Comparison of ENCODE assay signal across 9 cellular contexts in the genomic region with DNA sequence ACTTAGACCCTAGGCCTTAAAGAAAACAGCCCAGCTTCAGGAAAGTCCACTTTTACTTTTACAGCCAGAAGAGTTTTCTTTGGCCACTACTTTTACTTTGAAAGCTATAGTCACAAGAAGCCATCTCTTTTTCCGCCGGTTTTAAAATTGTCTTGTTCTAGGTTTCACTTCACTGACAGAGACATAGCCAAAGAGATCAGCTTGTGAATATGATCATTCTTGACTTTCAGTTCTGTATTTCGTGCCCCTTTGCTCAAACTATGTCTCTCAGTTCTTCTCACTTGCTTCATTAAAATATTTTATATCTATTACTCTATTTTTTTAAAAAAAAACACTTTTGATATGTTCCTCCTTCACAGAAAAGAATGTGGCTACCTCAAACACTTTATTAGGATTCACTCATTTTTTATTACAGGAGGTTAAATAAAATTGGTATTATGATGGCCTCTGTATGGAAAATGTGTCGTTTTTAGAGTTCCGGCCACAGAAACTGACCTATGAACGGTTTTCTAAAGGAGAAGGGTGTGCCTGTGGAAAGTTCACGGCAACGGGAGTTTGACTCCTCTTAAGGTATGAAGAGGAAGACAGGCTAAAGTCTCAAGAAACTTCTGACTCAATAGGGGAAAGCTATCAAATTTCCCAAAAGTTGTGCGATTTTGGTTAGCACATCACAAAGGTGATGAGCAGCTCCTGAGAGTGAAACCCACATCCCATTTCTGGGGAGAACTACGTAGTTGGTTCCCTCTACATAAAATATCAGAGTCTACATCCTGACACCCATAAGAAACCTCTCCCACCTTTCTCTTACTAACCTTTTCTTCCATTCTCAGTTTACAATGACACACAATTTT. TPM values are rescaled to one million over a fixed set of nuclear protein-coding genes. Genes with fewer than 3 reads are reported as not detected.
A peak's percentile ranks its signal among the peaks of the same experiment; 100 is the strongest.
DNase-seq lines count a peak whose midpoint lies in the region; ATAC-seq, FAIRE-seq and TF ChIP-seq lines count a peak whose summit lies in the region.
"Had no signal": no experiment of that assay in that cellular context is flagged by ENCODE, and none has a peak within 500 bp of the region (broad histone marks: within the 10 kb centered on the region; RNA-seq: fewer than 3 reads in every experiment).

No MANE protein-coding gene starts in this region.

- H3K4me3 Mint-ChIP-seq in activated CD4-positive, alpha-beta memory T cell treated with anti-CD3 and anti-CD28 coated beads for 36 hours, result peak overlapping the region; percentile 77

- H3K27ac ChIP-seq in BLaER1 treated with 17β-estradiol and CSF1 and Interleukin-3, amounts not matched to agents 10 nM and 100 nM, result no peak overlapping the region
- peak overlapping the region in 1 of 4 donors; percentile 68 for H3K27ac ChIP-seq in tibial nerve
- H3K27ac ChIP-seq: neutrophil had no signal

- CTCF ChIA-PET in activated CD4-positive, alpha-beta memory T cell treated with anti-CD3 and anti-CD28 coated beads for 36 hours (lab: Charles Lee), result interaction anchor here (0.9 to 3.8 kb wide), 8 partner anchors 24 to 264 kb away, joined by 3 to 44 read pairs (median 8); a partner anchor contains a TSS

- POLR2A ChIA-PET in activated CD4-positive, alpha-beta memory T cell treated with anti-CD3 and anti-CD28 coated beads for 36 hours (lab: Charles Lee), result interaction anchor here (1.0 to 4.1 kb wide), 9 partner anchors 10 to 280 kb away, joined by 3 to 41 read pairs (median 7); a partner anchor contains a TSS

- H3K27me3 Mint-ChIP-seq in activated CD4-positive, alpha-beta memory T cell treated with anti-CD3 and anti-CD28 coated beads for 36 hours, result peaks cover 8% of the 10 kb centered on the region

- H3K4me2 ChIP-seq in BLaER1 treated with 17β-estradiol and CSF1 and Interleukin-3, amounts not matched to agents 10 nM and 100 nM, result peak overlapping the region; percentile 2 to 100 (median 28); a peak in 17 of 22 replicates

- peaks cover 0 to 10% (median 7%) of the 10 kb centered on the region in 11 experiments; a peak in 12 of 22 replicates for H3K9me3 ChIP-seq in BLaER1 treated with 17β-estradiol and CSF1 and Interleukin-3, amounts not matched to agents 10 nM and 100 nM (replicated peaks in 1 of 11)
- no peaks in the 10 kb centered on the region for H3K9me3 ChIP-seq in tibial nerve
- H3K9me3 ChIP-seq: neutrophil had no signal

- no peak for FAIRE-seq in D721Med (lab: Jason Lieb, UNC)

- no peak for TF ChIP-seq EP300 in tibial nerve (IDR thresholded peaks at IDR 0.05)

- no peak for TF ChIP-seq CTCF in tibial nerve (IDR thresholded peaks at IDR 0.05)
- no peak for TF ChIP-seq CTCF in D721Med (IDR thresholded peaks at IDR 0.05; ENCODE audit: insufficient read depth, missing control alignments)

- peaks cover 0 to 21% (median 16%) of the 10 kb centered on the region in 11 experiments; a peak in 16 of 22 replicates for H4K20me1 ChIP-seq in BLaER1 treated with 17β-estradiol and CSF1 and Interleukin-3, amounts not matched to agents 10 nM and 100 nM

- H3K27me3 ChIP-seq in BLaER1 treated with 17β-estradiol and CSF1 and Interleukin-3, amounts not matched to agents 10 nM and 100 nM, result peaks cover 36 to 61% (median 48%) of the 10 kb centered on the region in 11 experiments
- peaks cover 0 to 43% of the 10 kb centered on the region in 2 donors for H3K27me3 ChIP-seq in tibial nerve

- DNase-seq in activated CD4-positive, alpha-beta memory T cell treated with anti-CD3 and anti-CD28 coated beads for 36 hours, result peak; percentile 50
- DNase-seq in tibial nerve (ENCODE audit: low spot score in 2 of 2), result no peak
- no peak for DNase-seq in sciatic nerve (ENCODE audit: low spot score)
- no peak for DNase-seq in D721Med (ENCODE audit: insufficient read length, low spot score)
- no peak for DNase-seq in foreskin melanocyte

- no peaks in the 10 kb centered on the region for H3K36me3 ChIP-seq in BLaER1 treated with 17β-estradiol and CSF1 and Interleukin-3, amounts not matched to agents 10 nM and 100 nM
- no peaks in the 10 kb centered on the region for H3K36me3 ChIP-seq in tibial nerve
- H3K36me3 ChIP-seq: neutrophil had no signal

- H3K4me1 Mint-ChIP-seq in activated CD4-positive, alpha-beta memory T cell treated with anti-CD3 and anti-CD28 coated beads for 36 hours (ENCODE audit: low read depth), result peaks cover 50% of the 10 kb centered on the region

- intact Hi-C loops in activated CD4-positive, alpha-beta memory T cell treated with anti-CD3 and anti-CD28 coated beads for 36 hours (cut with micrococcal nuclease), result loop anchor here (1.0 to 5.0 kb wide), 11 partner anchors 7 to 848 kb away; a partner anchor contains a TSS
- intact Hi-C loops in sciatic nerve (cut with DNase I), result no loop called here

- 0 out of 20 replicates have a peak overlapping the region, but pooled peaks of 1 of the 10 experiments have one; percentile 24 for H3K4me3 ChIP-seq in BLaER1 treated with 17β-estradiol and CSF1 and Interleukin-3, amounts not matched to agents 10 nM and 100 nM
- H3K4me3 ChIP-seq in tibial nerve, result peak overlapping the region in 3 of 4 donors; percentile 9 to 74 (median 73)

- peaks cover 17 to 48% (median 25%) of the 10 kb centered on the region in 10 experiments for H3K4me1 ChIP-seq in BLaER1 treated with 17β-estradiol and CSF1 and Interleukin-3, amounts not matched to agents 10 nM and 100 nM
- peaks cover 0 to 31% (median 12%) of the 10 kb centered on the region in 4 donors for H3K4me1 ChIP-seq in tibial nerve

- H3K36me3 Mint-ChIP-seq in activated CD4-positive, alpha-beta memory T cell treated with anti-CD3 and anti-CD28 coated beads for 36 hours, result peaks cover 21% of the 10 kb centered on the region

- peak overlapping the region in 1 of 11 experiments; percentile 43; a peak in 1 of 22 replicates for H3K9ac ChIP-seq in BLaER1 treated with 17β-estradiol and CSF1 and Interleukin-3, amounts not matched to agents 10 nM and 100 nM

- 74 to 77% methylated on average over 10 of the region's 10 CpGs for WGBS in tibial nerve, 2 donors

- no peak for TF ChIP-seq POLR2A in tibial nerve (IDR thresholded peaks at IDR 0.05)

- no peaks in the 10 kb centered on the region for H3K9me3 Mint-ChIP-seq in activated CD4-positive, alpha-beta memory T cell treated with anti-CD3 and anti-CD28 coated beads for 36 hours

- peak; percentile 29 for ATAC-seq in GM19025 (IDR thresholded peaks at IDR 0.05; ENCODE audit: low read depth, unreplicated experiment)
- ATAC-seq in HG03045 (IDR thresholded peaks at IDR 0.05; ENCODE audit: unreplicated experiment), result peak; percentile 36
- ATAC-seq in sciatic nerve, result no peak

- peak overlapping the region; percentile 95 for H3K27ac Mint-ChIP-seq in activated CD4-positive, alpha-beta memory T cell treated with anti-CD3 and anti-CD28 coated beads for 36 hours

RNA-seq across cellular contexts. Expression of a gene that starts 1.2 kb away (rescaled TPM):
- total RNA-seq in activated CD4-positive, alpha-beta memory T cell treated with anti-CD3 and anti-CD28 coated beads for 36 hours, result 10 to 100 TPM; 42.1 to 43.2 TPM
- total RNA-seq in tibial nerve, result 10 to 100 TPM in 2 of 4 donors, 1 to 10 TPM in 2; 8.2 to 12.2 (median 9.8) TPM
- total RNA-seq in sciatic nerve, result 6.5 TPM

RNA-seq across cellular contexts. Expression of a gene that starts 52.6 kb away (rescaled TPM):
- total RNA-seq in activated CD4-positive, alpha-beta memory T cell treated with anti-CD3 and anti-CD28 coated beads for 36 hours, result under 1 TPM; 0.22 to 0.62 TPM
- total RNA-seq in tibial nerve (10 to 100 TPM in 2 of 4 donors, 1 to 10 TPM in 2; 6.5 to 12.9 (median 8.6) TPM), sciatic nerve (11.2 TPM)
